Comparison of ENCODE assay signal across 8 cellular contexts in genomic region chr20:2752631-2753455, GRCh38.
DNase-seq lines count a peak whose midpoint lies in the region; ATAC-seq and TF ChIP-seq lines count a peak whose summit lies in the region.

No MANE protein-coding gene starts in this region.

- peak overlapping the region; percentile 47 to 48 for H3K4me3 ChIP-seq in foreskin fibroblast (ENCODE audit: low read depth in 1 of 2, low read length in 2 of 2)

- peak; percentile 29 for DNase-seq in NOMO-1 treated with DMSO at 0.1 percent for 48 hours (lab: John Stamatoyannopoulos, UW; ENCODE audit: unreplicated experiment)
- no peak for DNase-seq in NOMO-1 treated with dmso at 0.1 percent for 144 hours (lab: John Stamatoyannopoulos, UW; ENCODE audit: unreplicated experiment)
- DNase-seq in NCI-H146 treated with DMSO at 0.1 percent for 48 hours (lab: John Stamatoyannopoulos, UW; ENCODE audit: unreplicated experiment): peak; percentile 27
- peak; percentile 68 to 72 for DNase-seq in activated T-cell treated with anti-CD3 and anti-CD28 coated beads, Interleukin-2, amount 50 U/mL, for 48 hours
- peak; percentile 21 to 70 for DNase-seq in foreskin fibroblast
- peak; percentile 2 for DNase-seq in pons (ENCODE audit: low spot score)

- ATAC-seq in HG02798 (IDR thresholded peaks at IDR 0.05; ENCODE audit: poor library complexity, unreplicated experiment): no peak
- no peak for ATAC-seq in GM21737 (IDR thresholded peaks at IDR 0.05; ENCODE audit: unreplicated experiment)

- TF ChIP-seq CTCF in foreskin fibroblast (IDR thresholded peaks at IDR 0.05; ENCODE audit: low read depth, low read length): peak; percentile 84
